Comparison of ENCODE assay signal across 8 cellular contexts in genomic region chr17:3888343-3889171, GRCh38. TPM values are rescaled to one million over a fixed set of nuclear protein-coding genes. Genes with fewer than 3 reads are reported as not detected.
DNase-seq lines count a peak whose midpoint lies in the region; ATAC-seq and TF ChIP-seq lines count a peak whose summit lies in the region.

No MANE protein-coding gene starts in this region.

- DNase-seq in AG08396 (ENCODE audit: low spot score) (peak; percentile 90), LHCN-M2 (ENCODE audit: low read depth) (peak; percentile 82), astrocyte of the hippocampus (ENCODE audit: low read depth, low spot score) (peak; percentile 96), islet precursor cell (peak; percentile 96), thoracic aorta (ENCODE audit: low spot score) (peak; percentile 27), T-helper 1 cell (no peak)

- no peaks in the 10 kb centered on the region for H3K9me3 ChIP-seq in thoracic aorta

- no peak overlapping the region for H3K4me3 ChIP-seq in thoracic aorta

- ATAC-seq in thoracic aorta (ENCODE audit: insufficient number of reproducible peaks, low FRiP score, low read depth) = no peak
- ATAC-seq in GM19351 (IDR thresholded peaks at IDR 0.05; ENCODE audit: unreplicated experiment) = no peak
- no peak for ATAC-seq in HG02571 (IDR thresholded peaks at IDR 0.05; ENCODE audit: unreplicated experiment)

- peak overlapping the region; percentile 68 to 89 for H3K27ac ChIP-seq in thoracic aorta

- no peaks in the 10 kb centered on the region for H3K27me3 ChIP-seq in thoracic aorta (replicated peaks; ENCODE audit: insufficient read depth)

- peaks cover 19 to 51% of the 10 kb centered on the region in 2 donors for H3K4me1 ChIP-seq in thoracic aorta (ENCODE audit: control insufficient read depth in 1 of 2, low read depth in 2 of 2)

- no peak for TF ChIP-seq CTCF in thoracic aorta (IDR thresholded peaks at IDR 0.05)

- H3K36me3 ChIP-seq in thoracic aorta = no peaks in the 10 kb centered on the region

RNA-seq across cellular contexts. Expression of gene CAMKK1, which starts 4.3 kb away (rescaled TPM):
- total RNA-seq in LHCN-M2 (2014; rRNA removed) = 3.6 and 3.7 TPM in 2 replicates
- 2.5 TPM for polyA plus RNA-seq in LHCN-M2 (2012)
- 1 to 10 TPM; 1.8 to 4.7 TPM for total RNA-seq in thoracic aorta

RNA-seq across cellular contexts. Expression of gene P2RX1, which starts 27.7 kb away (rescaled TPM):
- total RNA-seq in LHCN-M2 (2014; rRNA removed) (0.17 TPM in 1 of 2 replicates, not detected in the other), thoracic aorta (1 to 10 TPM in 1 of 2 donors, under 1 TPM in 1; 0.63 to 7.3 TPM)
- 0.02 TPM for polyA plus RNA-seq in LHCN-M2 (2012)

RNA-seq across cellular contexts. Expression of gene NCBP3, which starts 42.5 kb away (rescaled TPM):
- total RNA-seq in LHCN-M2 (2014; rRNA removed) (19.9 and 21.9 TPM in 2 replicates), thoracic aorta (10 to 100 TPM; 28.8 to 47.8 TPM)
- 12.7 TPM for polyA plus RNA-seq in LHCN-M2 (2012)

Comparison
In these comparisons a context has a peak if more than half of its experiments do, and no peak if none do; other contexts are left out.
1. DNase-seq: peak in AG08396 (single experiment), LHCN-M2 (single experiment), astrocyte of the hippocampus (single experiment), islet precursor cell (single experiment) and thoracic aorta (single experiment); none in T-helper 1 cell (0 of 5).